Comparison of ENCODE assay signal across 29 cellular contexts in genomic region chr13:96968027-96968426, GRCh38. TPM values are rescaled to one million over a fixed set of nuclear protein-coding genes. Genes with fewer than 3 reads are reported as not detected.
"Had no signal": no experiment of that assay in that cellular context is flagged by ENCODE, and none has a peak within 500 bp of the region (broad histone marks: within the 10 kb centered on the region; RNA-seq: fewer than 3 reads in every experiment).

No MANE protein-coding gene starts in this region.

- H3K36me3 ChIP-seq: colonic mucosa, gastrocnemius medialis, ovary, right lobe of liver, transverse colon had no signal

- DNase-seq: activated CD4-positive, alpha-beta memory T cell treated with anti-CD3 and anti-CD28 coated beads for 36 hours; activated CD4-positive, alpha-beta T cell treated with anti-CD3 and anti-CD28 coated beads, Interleukin-2, amount 10 ng/mL, durations not matched to agents 24 days and 14 days; activated CD4-positive, CD25-positive, alpha-beta regulatory T cell treated with anti-CD3 and anti-CD28 coated beads, Interleukin-2, amount 50 U/mL, for 72 hours; activated naive CD8-positive, alpha-beta T cell treated with anti-CD3 and anti-CD28 coated beads, Interleukin-2, amount 50 U/mL, for 24 hours; activated T-cell treated with anti-CD3 and anti-CD28 coated beads, Interleukin-2, amount 50 U/mL, for 48 hours; amygdala; colonic mucosa; effector CD8-positive, alpha-beta T cell; gastrocnemius medialis; glutamatergic neuron; islet precursor cell; left ventricle myocardium superior; naive thymus-derived CD4-positive, alpha-beta T cell; ovary; right lobe of liver; stimulated activated CD4-positive, alpha-beta T cell treated with anti-CD3 and anti-CD28 coated beads, Interleukin-12 subunit alpha, Interleukin-12 subunit beta, amount 100 ng/mL, for 4 hours; stimulated activated CD4-positive, alpha-beta T cell treated with anti-CD3 and anti-CD28 coated beads, Interleukin-4, amount 100 ng/mL, for 1 hour; stimulated activated naive CD8-positive, alpha-beta T cell treated with anti-CD3 and anti-CD28 coated beads, Interleukin-15, Interleukin-2, amounts not matched to agents 100 U/mL and 50 U/mL, for 24 hours; T-helper 17 cell; T1000; testis; transverse colon had no signal

- H3K27ac ChIP-seq: colonic mucosa, gastrocnemius medialis, ovary, right lobe of liver, skin epidermis, testis, transverse colon had no signal

- H3K4me1 ChIP-seq: colonic mucosa, gastrocnemius medialis, right lobe of liver, testis, transverse colon had no signal

- ATAC-seq: activated naive CD8-positive, alpha-beta T cell treated with anti-CD3 and anti-CD28 coated beads, Interleukin-2, amount 50 U/mL, for 24 hours; gastrocnemius medialis; left ventricle myocardium superior; naive thymus-derived CD4-positive, alpha-beta T cell; right lobe of liver; stimulated activated naive CD8-positive, alpha-beta T cell treated with anti-CD3 and anti-CD28 coated beads, Interleukin-15, Interleukin-2, amounts not matched to agents 100 U/mL and 50 U/mL, for 24 hours; T-helper 17 cell had no signal

- H3K4me3 ChIP-seq: colonic mucosa, gastrocnemius medialis, ovary, right lobe of liver, skin epidermis, transverse colon had no signal

- H3K9me3 ChIP-seq: ovary, testis had no signal

- H3K27me3 ChIP-seq: colonic mucosa, gastrocnemius medialis, ovary, right lobe of liver, testis, transverse colon had no signal

RNA-seq across cellular contexts. Expression of gene OXGR1, which starts 26.2 kb away (rescaled TPM):
- total RNA-seq: activated CD4-positive, alpha-beta memory T cell treated with anti-CD3 and anti-CD28 coated beads for 36 hours; activated CD4-positive, alpha-beta T cell treated with anti-CD3 and anti-CD28 coated beads, Interleukin-2, amount 10 ng/mL, durations not matched to agents 24 days and 14 days; activated T-helper 2 cell treated with anti-CD3 and anti-CD28 coated beads, Interferon-gamma antibody, Interleukin-2, Interleukin-4, amounts not matched to agents 10 μg/mL and 5 μg/mL and 100 μg/mL, durations not matched to agents 14 hours and 24 hours and 36 hours; dermis microvascular lymphatic vessel endothelial cell; lung microvascular endothelial cell; naive thymus-derived CD4-positive, alpha-beta T cell; progenitor cell of endocrine pancreas; renal cortical epithelial cell; right lobe of liver; T-helper 17 cell had no signal
- polyA plus RNA-seq: naive thymus-derived CD4-positive, alpha-beta T cell; neural cell had no signal
